In the genomic region with DNA sequence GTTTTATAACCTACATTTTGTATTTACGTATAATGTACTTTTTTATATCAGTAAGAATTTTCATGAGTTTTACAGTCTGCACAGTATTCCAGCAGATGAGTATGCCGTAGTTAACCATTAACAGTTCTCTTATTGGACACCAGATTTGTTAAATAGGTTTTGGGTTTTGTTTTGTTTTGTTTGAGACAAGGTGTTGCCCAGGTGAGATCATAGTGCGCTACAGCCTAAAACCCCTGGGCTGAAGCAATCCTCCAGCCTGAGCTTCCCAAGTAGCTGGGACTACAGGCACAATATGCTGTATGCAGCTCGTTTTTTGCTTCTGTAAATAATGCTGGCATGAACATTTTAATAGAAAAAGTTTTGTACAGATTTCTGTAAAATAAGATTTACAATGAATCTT, we compare ENCODE assay signal across 8 cellular contexts.
DNase-seq lines count a peak whose midpoint lies in the region; ATAC-seq and TF ChIP-seq lines count a peak whose summit lies in the region.

No MANE protein-coding gene starts in this region.

- peaks cover 12 to 50% of the 10 kb centered on the region in 2 donors for H3K4me1 ChIP-seq in naive thymus-derived CD4-positive, alpha-beta T cell (ENCODE audit: control insufficient read depth in 2 of 2, insufficient read depth in 2 of 2, low read length in 2 of 2)

- H3K27me3 ChIP-seq in naive thymus-derived CD4-positive, alpha-beta T cell (ENCODE audit: control insufficient read depth in 2 of 2, insufficient read depth in 2 of 2, low read length in 2 of 2), result no peaks in the 10 kb centered on the region

- H3K4me3 ChIP-seq in naive thymus-derived CD4-positive, alpha-beta T cell (ENCODE audit: low read length), result peak overlapping the region; percentile 9

- peaks cover 21% of the 10 kb centered on the region for H3K4me1 Mint-ChIP-seq in MCF 10A (ENCODE audit: insufficient read depth, unreplicated experiment)
- H3K4me1 Mint-ChIP-seq in naive thymus-derived CD4-positive, alpha-beta T cell, result peaks cover 26 to 71% (median 56%) of the 10 kb centered on the region in 7 donors

- no peaks in the 10 kb centered on the region for H3K9me3 ChIP-seq in naive thymus-derived CD4-positive, alpha-beta T cell (ENCODE audit: control insufficient read depth in 2 of 3, low read length in 3 of 3)

- H3K36me3 Mint-ChIP-seq in MCF 10A (ENCODE audit: insufficient read depth, unreplicated experiment), result no peaks in the 10 kb centered on the region
- H3K36me3 Mint-ChIP-seq in naive thymus-derived CD4-positive, alpha-beta T cell, result peaks cover 0 to 4% (median 0%) of the 10 kb centered on the region in 5 donors

- no TSS peak for BruUV-seq in MCF 10A (replicated peaks; lab: Mats Ljungman, UMichigan)

- DNase-seq in DMS79 treated with DMSO at 0.1 percent for 48 hours (lab: John Stamatoyannopoulos, UW), result peak; percentile 29
- peak; percentile 57 for DNase-seq in NCI-H2029 treated with DMSO at 0.1 percent for 48 hours (lab: John Stamatoyannopoulos, UW)
- DNase-seq in MCF 10A (ENCODE audit: unreplicated experiment), result peak; percentile 61
- peak in 1 of 9 donors; percentile 3 for DNase-seq in naive thymus-derived CD4-positive, alpha-beta T cell
- DNase-seq in NOMO-1 (lab: John Stamatoyannopoulos, UW; ENCODE audit: unreplicated experiment in 2 of 2), result no peak

- POLR2A ChIA-PET in MCF 10A (lab: Yijun Ruan, JAX), result interaction anchor here (0.6 to 14.2 kb wide), 20 partner anchors 8 to 1345 kb away, joined by 3 to 1025 read pairs (median 5); a partner anchor contains a TSS
- POLR2A ChIA-PET in naive thymus-derived CD4-positive, alpha-beta T cell (lab: Charles Lee), result interaction anchor here (0.9 to 9.8 kb wide), 14 partner anchors 10 to 110 kb away, joined by 3 to 629 read pairs (median 10); a partner anchor contains a TSS

- peak overlapping the region; percentile 99 for H3K27ac ChIP-seq in naive thymus-derived CD4-positive, alpha-beta T cell (ENCODE audit: low read depth, low read length)

- H3K27ac Mint-ChIP-seq in MCF 10A (ENCODE audit: low read depth, unreplicated experiment), result peak overlapping the region; percentile 96
- peak overlapping the region; percentile 82 to 100 (median 99) for H3K27ac Mint-ChIP-seq in naive thymus-derived CD4-positive, alpha-beta T cell

- no peak for TF ChIP-seq CTCF in MCF 10A (IDR thresholded peaks at IDR 0.05; ENCODE audit: unreplicated experiment)

- H3K36me3 ChIP-seq in naive thymus-derived CD4-positive, alpha-beta T cell (ENCODE audit: control insufficient read depth in 2 of 3, insufficient read depth in 3 of 3, low read length in 3 of 3), result no peaks in the 10 kb centered on the region

- ATAC-seq in naive thymus-derived CD4-positive, alpha-beta T cell, result no peak
- ATAC-seq in HG02852 (IDR thresholded peaks at IDR 0.05; ENCODE audit: unreplicated experiment) (no peak), HG03108 (IDR thresholded peaks at IDR 0.05; ENCODE audit: unreplicated experiment) (no peak), HG03139 (IDR thresholded peaks at IDR 0.05; ENCODE audit: unreplicated experiment) (no peak)

- intact Hi-C loops in MCF 10A (cut with micrococcal nuclease), result loop anchor here (1.0 kb wide), 1 partner anchor 8 kb away; no protein-coding TSS in a partner anchor
- intact Hi-C loops in naive thymus-derived CD4-positive, alpha-beta T cell (cut with micrococcal nuclease), result no loop called here

- no peaks in the 10 kb centered on the region for H3K27me3 Mint-ChIP-seq in MCF 10A (ENCODE audit: insufficient read depth, unreplicated experiment)
- H3K27me3 Mint-ChIP-seq in naive thymus-derived CD4-positive, alpha-beta T cell, result peaks cover 0 to 1% (median 0%) of the 10 kb centered on the region in 5 donors

- CTCF ChIA-PET in MCF 10A (lab: Yijun Ruan, JAX), result interaction anchor here (0.6 to 1.3 kb wide), 7 partner anchors 11 to 915 kb away, joined by 3 to 10 read pairs (median 3); no protein-coding TSS in a partner anchor
- CTCF ChIA-PET in naive thymus-derived CD4-positive, alpha-beta T cell (lab: Charles Lee), result interaction anchor here (0.7 to 6.2 kb wide), 7 partner anchors 18 to 105 kb away, joined by 3 to 70 read pairs (median 6); a partner anchor contains a TSS

- H3K4me3 Mint-ChIP-seq in MCF 10A (ENCODE audit: unreplicated experiment), result peak overlapping the region; percentile 72
- peak overlapping the region in 9 of 10 donors; percentile 48 to 96 (median 88) for H3K4me3 Mint-ChIP-seq in naive thymus-derived CD4-positive, alpha-beta T cell

- no peaks in the 10 kb centered on the region for H3K9me3 Mint-ChIP-seq in MCF 10A (ENCODE audit: unreplicated experiment)
- no peaks in the 10 kb centered on the region for H3K9me3 Mint-ChIP-seq in naive thymus-derived CD4-positive, alpha-beta T cell

Comparison
In these comparisons a context has a peak if more than half of its experiments do, and no peak if none do; other contexts are left out.
1. DNase-seq: peak in DMS79 treated with DMSO at 0.1 percent for 48 hours (single experiment), NCI-H2029 treated with DMSO at 0.1 percent for 48 hours (single experiment) and MCF 10A (single experiment); none in NOMO-1 (0 of 2).